ENCODE assay signal across 8 cellular contexts in genomic region chr18:55585586-55586521, GRCh38. TPM values are rescaled to one million over a fixed set of nuclear protein-coding genes. Genes with fewer than 3 reads are reported as not detected.
DNase-seq lines count a peak whose midpoint lies in the region; ATAC-seq lines count a peak whose summit lies in the region.

No MANE protein-coding gene starts in this region.

- H3K9ac ChIP-seq in subcutaneous abdominal adipose tissue (ENCODE audit: low read length in 5 of 5), result peak overlapping the region; percentile 2 to 60 (median 32)

- H3K27me3 Mint-ChIP-seq in T-helper 1 cell treated with Interleukin-12 subunit alpha and Interleukin-12 subunit beta and Interleukin-4 antibody, amounts not matched to agents 30 μg/mL and 1 μg/mL, for 36 hours (ENCODE audit: low read depth), result peaks cover 41% of the 10 kb centered on the region
- peaks cover 33% of the 10 kb centered on the region for H3K27me3 Mint-ChIP-seq in activated T-helper 2 cell treated with anti-CD3 and anti-CD28 coated beads, Interferon-gamma antibody, Interleukin-2, Interleukin-4, amounts not matched to agents 10 μg/mL and 5 μg/mL and 100 μg/mL, durations not matched to agents 14 hours and 24 hours and 36 hours (ENCODE audit: low read depth)
- H3K27me3 Mint-ChIP-seq in immature natural killer cell (ENCODE audit: low read depth in 3 of 3), result peaks cover 14 to 27% (median 21%) of the 10 kb centered on the region in 3 donors

- peak overlapping the region; percentile 60 to 81 (median 68) for H3K4me3 ChIP-seq in subcutaneous abdominal adipose tissue (ENCODE audit: low read depth in 1 of 5, low read length in 5 of 5)

- ATAC-seq in HG03159 (IDR thresholded peaks at IDR 0.05; ENCODE audit: unreplicated experiment) (no peak), HG02759 (IDR thresholded peaks at IDR 0.05; ENCODE audit: unreplicated experiment) (no peak)

- no peak for DNase-seq in T-helper 1 cell
- no peak for DNase-seq in activated T-helper 2 cell treated with anti-CD3 and anti-CD28 coated beads, Interferon-gamma antibody, Interleukin-2, Interleukin-4, amounts not matched to agents 10 μg/mL and 5 μg/mL and 100 μg/mL, durations not matched to agents 14 hours and 24 hours and 36 hours (ENCODE audit: low spot score)
- DNase-seq in immature natural killer cell, result no peak
- no peak for DNase-seq in HuH-7.5 (ENCODE audit: low spot score)

- H3K9me3 ChIP-seq in subcutaneous abdominal adipose tissue (ENCODE audit: control insufficient read depth in 5 of 5, low read length in 5 of 5), result no peaks in the 10 kb centered on the region

- H3K36me3 Mint-ChIP-seq in T-helper 1 cell treated with Interleukin-12 subunit alpha and Interleukin-12 subunit beta and Interleukin-4 antibody, amounts not matched to agents 30 μg/mL and 1 μg/mL, for 36 hours (ENCODE audit: low read depth), result peaks cover 3% of the 10 kb centered on the region
- H3K36me3 Mint-ChIP-seq in activated T-helper 2 cell treated with anti-CD3 and anti-CD28 coated beads, Interferon-gamma antibody, Interleukin-2, Interleukin-4, amounts not matched to agents 10 μg/mL and 5 μg/mL and 100 μg/mL, durations not matched to agents 14 hours and 24 hours and 36 hours (ENCODE audit: low read depth), result no peaks in the 10 kb centered on the region
- H3K36me3 Mint-ChIP-seq in immature natural killer cell, result peaks cover 0 to 3% (median 0%) of the 10 kb centered on the region in 3 donors

- H3K27ac Mint-ChIP-seq in T-helper 1 cell treated with Interleukin-12 subunit alpha and Interleukin-12 subunit beta and Interleukin-4 antibody, amounts not matched to agents 30 μg/mL and 1 μg/mL, for 36 hours, result no peak overlapping the region
- no peak overlapping the region for H3K27ac Mint-ChIP-seq in activated T-helper 2 cell treated with anti-CD3 and anti-CD28 coated beads, Interferon-gamma antibody, Interleukin-2, Interleukin-4, amounts not matched to agents 10 μg/mL and 5 μg/mL and 100 μg/mL, durations not matched to agents 14 hours and 24 hours and 36 hours
- H3K27ac Mint-ChIP-seq in immature natural killer cell, result peak overlapping the region in 3 of 6 donors; percentile 7 to 34 (median 13)

- peaks cover 12% of the 10 kb centered on the region for H3K4me1 Mint-ChIP-seq in T-helper 1 cell treated with Interleukin-12 subunit alpha and Interleukin-12 subunit beta and Interleukin-4 antibody, amounts not matched to agents 30 μg/mL and 1 μg/mL, for 36 hours (ENCODE audit: low read depth)
- H3K4me1 Mint-ChIP-seq in activated T-helper 2 cell treated with anti-CD3 and anti-CD28 coated beads, Interferon-gamma antibody, Interleukin-2, Interleukin-4, amounts not matched to agents 10 μg/mL and 5 μg/mL and 100 μg/mL, durations not matched to agents 14 hours and 24 hours and 36 hours (ENCODE audit: low read depth), result peaks cover 21% of the 10 kb centered on the region
- H3K4me1 Mint-ChIP-seq in immature natural killer cell, result peaks cover 37 to 51% of the 10 kb centered on the region in 2 donors

- intact Hi-C loops in activated T-helper 2 cell treated with anti-CD3 and anti-CD28 coated beads, Interferon-gamma antibody, Interleukin-2, Interleukin-4, amounts not matched to agents 10 μg/mL and 5 μg/mL and 100 μg/mL, durations not matched to agents 14 hours and 24 hours and 36 hours (cut with micrococcal nuclease), result loop anchor here (5.0 to 10.0 kb wide), 5 partner anchors 169 to 1049 kb away; partner anchors contain the start of gene TXNL1

- no peaks in the 10 kb centered on the region for H3K9me3 Mint-ChIP-seq in T-helper 1 cell treated with Interleukin-12 subunit alpha and Interleukin-12 subunit beta and Interleukin-4 antibody, amounts not matched to agents 30 μg/mL and 1 μg/mL, for 36 hours
- H3K9me3 Mint-ChIP-seq in activated T-helper 2 cell treated with anti-CD3 and anti-CD28 coated beads, Interferon-gamma antibody, Interleukin-2, Interleukin-4, amounts not matched to agents 10 μg/mL and 5 μg/mL and 100 μg/mL, durations not matched to agents 14 hours and 24 hours and 36 hours, result no peaks in the 10 kb centered on the region
- peaks cover 0 to 5% (median 0%) of the 10 kb centered on the region in 6 donors for H3K9me3 Mint-ChIP-seq in immature natural killer cell

- H3K4me3 Mint-ChIP-seq in T-helper 1 cell treated with Interleukin-12 subunit alpha and Interleukin-12 subunit beta and Interleukin-4 antibody, amounts not matched to agents 30 μg/mL and 1 μg/mL, for 36 hours, result peak overlapping the region; percentile 30
- peak overlapping the region; percentile 66 for H3K4me3 Mint-ChIP-seq in activated T-helper 2 cell treated with anti-CD3 and anti-CD28 coated beads, Interferon-gamma antibody, Interleukin-2, Interleukin-4, amounts not matched to agents 10 μg/mL and 5 μg/mL and 100 μg/mL, durations not matched to agents 14 hours and 24 hours and 36 hours (ENCODE audit: low read depth)
- peak overlapping the region; percentile 92 to 97 (median 95) for H3K4me3 Mint-ChIP-seq in immature natural killer cell

- peaks cover 0 to 3% (median 0%) of the 10 kb centered on the region in 5 donors for H3K36me3 ChIP-seq in subcutaneous abdominal adipose tissue (ENCODE audit: control insufficient read depth in 5 of 5, insufficient read depth in 5 of 5, low read length in 5 of 5)

- H3K27ac ChIP-seq in subcutaneous abdominal adipose tissue (ENCODE audit: low read depth, low read length), result peak overlapping the region; percentile 75

- no peaks in the 10 kb centered on the region for H3K27me3 ChIP-seq in subcutaneous abdominal adipose tissue (ENCODE audit: control insufficient read depth in 5 of 5, insufficient read depth in 4 of 5, low read length in 5 of 5)

- H3K4me1 ChIP-seq in subcutaneous abdominal adipose tissue (ENCODE audit: control insufficient read depth in 5 of 5, insufficient read depth in 5 of 5, low read length in 5 of 5), result peaks cover 2 to 40% (median 24%) of the 10 kb centered on the region in 5 donors

RNA-seq across cellular contexts. Expression of gene TCF4, which starts 2.1 kb away (rescaled TPM):
- 5.5 and 8.4 TPM in 2 replicates for total RNA-seq in activated T-helper 2 cell treated with anti-CD3 and anti-CD28 coated beads, Interferon-gamma antibody, Interleukin-2, Interleukin-4, amounts not matched to agents 10 μg/mL and 5 μg/mL and 100 μg/mL, durations not matched to agents 14 hours and 24 hours and 36 hours
- 10 to 100 TPM in 2 of 3 donors, 1 to 10 TPM in 1; 7.7 to 28.0 (median 17.6) TPM for polyA plus RNA-seq in immature natural killer cell

Comparison
In these comparisons a context has a peak if more than half of its experiments do, and no peak if none do; other contexts are left out.
1. H3K4me3 Mint-ChIP-seq: peak in every context shown above with its lines; median percentile 95 in immature natural killer cell; 66 in activated T-helper 2 cell treated with anti-CD3 and anti-CD28 coated beads, Interferon-gamma antibody, Interleukin-2, Interleukin-4, amounts not matched to agents 10 μg/mL and 5 μg/mL and 100 μg/mL, durations not matched to agents 14 hours and 24 hours and 36 hours; 30 in T-helper 1 cell treated with Interleukin-12 subunit alpha and Interleukin-12 subunit beta and Interleukin-4 antibody, amounts not matched to agents 30 μg/mL and 1 μg/mL, for 36 hours.